23 cellular contexts compared by ENCODE assay signal in genomic region chr14:98963610-98964009, GRCh38.
DNase-seq lines count a peak whose midpoint lies in the region; ATAC-seq, FAIRE-seq and TF ChIP-seq lines count a peak whose summit lies in the region.
"Had no signal": no experiment of that assay in that cellular context is flagged by ENCODE, and none has a peak within 500 bp of the region (broad histone marks: within the 10 kb centered on the region; RNA-seq: fewer than 3 reads in every experiment).

No MANE protein-coding gene starts in this region.

- H2AK5ac ChIP-seq in H9 (ENCODE audit: insufficient read length, low read length) (no peak overlapping the region), mesendoderm (ENCODE audit: low read length) (no peak overlapping the region)

- H4K20me1 ChIP-seq in H9 (ENCODE audit: control insufficient read depth, insufficient read depth, insufficient read length): no peaks in the 10 kb centered on the region
- H4K20me1 ChIP-seq: BLaER1 treated with 17β-estradiol and CSF1 and Interleukin-3, amounts not matched to agents 10 nM and 100 nM had no signal

- H3K4me3 ChIP-seq in bronchial epithelial cell (ENCODE audit: low read depth, low read length) (no peak overlapping the region), mesendoderm (ENCODE audit: low read length) (no peak overlapping the region)
- H3K4me3 ChIP-seq: BLaER1 treated with 17β-estradiol and CSF1 and Interleukin-3, amounts not matched to agents 10 nM and 100 nM; Peyer's patch; SJSA1 had no signal

- H3K79me2 ChIP-seq in H9 (ENCODE audit: insufficient read depth, low read length) (no peaks in the 10 kb centered on the region), mesendoderm (ENCODE audit: control insufficient read depth, insufficient read depth, low read length) (no peaks in the 10 kb centered on the region)

- no peaks in the 10 kb centered on the region for H3K27me3 Mint-ChIP-seq in activated CD8-positive, alpha-beta T cell treated with anti-CD3 and anti-CD28 coated beads, Interleukin-2, amount 10 ng/mL, durations not matched to agents 7 days and 5 days (ENCODE audit: low read depth)
- H3K27me3 Mint-ChIP-seq in activated CD8-positive, alpha-beta T cell treated with anti-CD3 and anti-CD28 coated beads for 36 hours: no peaks in the 10 kb centered on the region
- peaks cover 6% of the 10 kb centered on the region for H3K27me3 Mint-ChIP-seq in H9 (ENCODE audit: low read depth)

- no peak overlapping the region for H4K91ac ChIP-seq in H9 (ENCODE audit: insufficient read length, low read depth, low read length)

- H3K9ac ChIP-seq in H9 (ENCODE audit: extremely low read depth, insufficient read length, low read length) (no peak overlapping the region), mesendoderm (ENCODE audit: low read length) (no peak overlapping the region)
- H3K9ac ChIP-seq: BLaER1 treated with 17β-estradiol and CSF1 and Interleukin-3, amounts not matched to agents 10 nM and 100 nM had no signal

- H3K4me2 ChIP-seq in H9 (ENCODE audit: insufficient read depth, insufficient read length, low read length) (no peak overlapping the region), mesendoderm (ENCODE audit: low read length) (no peak overlapping the region)

- H2BK12ac ChIP-seq in H9 (ENCODE audit: insufficient read length, low read depth, low read length): no peak overlapping the region

- no peak overlapping the region for H3K4ac ChIP-seq in H9 (ENCODE audit: low read depth, low read length)
- H3K4ac ChIP-seq in mesendoderm (ENCODE audit: low read depth, low read length): no peak overlapping the region

- TF ChIP-seq CTCF in activated CD8-positive, alpha-beta T cell treated with anti-CD3 and anti-CD28 coated beads for 36 hours (IDR thresholded peaks at IDR 0.05): no peak
- no peak for TF ChIP-seq CTCF in H9 (conservative IDR thresholded peaks at IDR 0.05)
- TF ChIP-seq CTCF in bronchial epithelial cell (IDR thresholded peaks at IDR 0.05; ENCODE audit: insufficient read depth, low read length, severe bottlenecking): no peak

- H3K79me1 ChIP-seq in H9 (ENCODE audit: insufficient read depth, low read depth, low read length, poor library complexity, severe bottlenecking): no peaks in the 10 kb centered on the region
- no peaks in the 10 kb centered on the region for H3K79me1 ChIP-seq in mesendoderm (ENCODE audit: low read length)

- H3K23me2 ChIP-seq in H9 (ENCODE audit: insufficient read length, low read depth, low read length, poor library complexity, severe bottlenecking): no peaks in the 10 kb centered on the region

- no CpG with 5 or more reads among the region's 2 CpGs for WGBS in H9 (ENCODE audit: extremely low coverage, insufficient read length, low lambda C conversion rate)
- WGBS in mesendoderm (ENCODE audit: extremely low coverage, insufficient coverage, low lambda C conversion rate): no CpG with 5 or more reads among the region's 2 CpGs

- POLR2A ChIA-PET in activated CD8-positive, alpha-beta T cell treated with anti-CD3 and anti-CD28 coated beads, Interleukin-2, amount 10 ng/mL, durations not matched to agents 7 days and 5 days (lab: Charles Lee): no interaction called here
- POLR2A ChIA-PET in activated CD8-positive, alpha-beta T cell treated with anti-CD3 and anti-CD28 coated beads for 36 hours (lab: Charles Lee): no interaction called here

- H2BK15ac ChIP-seq in H9 (ENCODE audit: low read depth, low read length) (no peak overlapping the region), mesendoderm (replicated peaks; ENCODE audit: low read depth) (no peak overlapping the region)

- CTCF ChIA-PET in activated CD8-positive, alpha-beta T cell treated with anti-CD3 and anti-CD28 coated beads, Interleukin-2, amount 10 ng/mL, durations not matched to agents 7 days and 5 days (lab: Charles Lee): no interaction called here
- CTCF ChIA-PET in activated CD8-positive, alpha-beta T cell treated with anti-CD3 and anti-CD28 coated beads for 36 hours (lab: Charles Lee): no interaction called here

- H3K23ac ChIP-seq in H9 (ENCODE audit: insufficient read length, low read depth, low read length) (no peak overlapping the region), mesendoderm (ENCODE audit: low read length) (no peak overlapping the region)

- H2BK20ac ChIP-seq in H9 (ENCODE audit: low read depth, low read length, poor library complexity, severe bottlenecking): no peak overlapping the region

- peak; percentile 80 for FAIRE-seq in bronchial epithelial cell (lab: Jason Lieb, UNC)
- FAIRE-seq: GM18507 had no signal

- H3K27ac Mint-ChIP-seq in activated CD8-positive, alpha-beta T cell treated with anti-CD3 and anti-CD28 coated beads, Interleukin-2, amount 10 ng/mL, durations not matched to agents 7 days and 5 days: peak overlapping the region; percentile 18
- H3K27ac Mint-ChIP-seq in activated CD8-positive, alpha-beta T cell treated with anti-CD3 and anti-CD28 coated beads for 36 hours: no peak overlapping the region
- H3K27ac Mint-ChIP-seq in H9: no peak overlapping the region

- H3T11ph ChIP-seq in H9 (ENCODE audit: low read length): no peak overlapping the region

- H3K9me3 ChIP-seq in H9 (ENCODE audit: control insufficient read depth, low read depth, low read length): no peaks in the 10 kb centered on the region
- H3K9me3 ChIP-seq: BLaER1 treated with 17β-estradiol and CSF1 and Interleukin-3, amounts not matched to agents 10 nM and 100 nM; Peyer's patch; SJSA1 had no signal

- H3K4me3 Mint-ChIP-seq in activated CD8-positive, alpha-beta T cell treated with anti-CD3 and anti-CD28 coated beads, Interleukin-2, amount 10 ng/mL, durations not matched to agents 7 days and 5 days: no peak overlapping the region
- no peak overlapping the region for H3K4me3 Mint-ChIP-seq in activated CD8-positive, alpha-beta T cell treated with anti-CD3 and anti-CD28 coated beads for 36 hours
- no peak overlapping the region for H3K4me3 Mint-ChIP-seq in H9

- H3K14ac ChIP-seq in H9 (ENCODE audit: insufficient read depth, low read length): no peak overlapping the region

- H4K8ac ChIP-seq in H9 (replicated peaks; ENCODE audit: insufficient read length, low read depth, low read length) (no peak overlapping the region), mesendoderm (ENCODE audit: low read depth, low read length) (no peak overlapping the region)

- H3K27ac ChIP-seq in H9 (ENCODE audit: insufficient read length, low read depth, low read length) (no peak overlapping the region), mesendoderm (ENCODE audit: low read depth, low read length) (no peak overlapping the region)
- H3K27ac ChIP-seq: BLaER1 treated with 17β-estradiol and CSF1 and Interleukin-3, amounts not matched to agents 10 nM and 100 nM; Peyer's patch; SJSA1 had no signal

- no peak overlapping the region for H4K5ac ChIP-seq in H9 (ENCODE audit: insufficient read length, low read depth, low read length)
- no peak overlapping the region for H4K5ac ChIP-seq in mesendoderm (ENCODE audit: low read length)

- no peak for ATAC-seq in activated CD8-positive, alpha-beta T cell treated with anti-CD3 and anti-CD28 coated beads, Interleukin-2, amount 10 ng/mL, durations not matched to agents 7 days and 5 days
- ATAC-seq in activated CD8-positive, alpha-beta T cell treated with anti-CD3 and anti-CD28 coated beads for 36 hours: no peak
- no peak for ATAC-seq in GM18861 (IDR thresholded peaks at IDR 0.05; ENCODE audit: unreplicated experiment)
- ATAC-seq: Right ventricle myocardium inferior had no signal

- no peaks in the 10 kb centered on the region for H3K36me3 Mint-ChIP-seq in activated CD8-positive, alpha-beta T cell treated with anti-CD3 and anti-CD28 coated beads, Interleukin-2, amount 10 ng/mL, durations not matched to agents 7 days and 5 days (ENCODE audit: low read depth)
- H3K36me3 Mint-ChIP-seq in activated CD8-positive, alpha-beta T cell treated with anti-CD3 and anti-CD28 coated beads for 36 hours (ENCODE audit: low read depth): no peaks in the 10 kb centered on the region
- H3K36me3 Mint-ChIP-seq in H9 (ENCODE audit: insufficient read depth in 1 of 3, low read depth in 3 of 3): no peaks in the 10 kb centered on the region; a peak in 1 of 7 replicates

- H3K27me3 ChIP-seq in H9 (ENCODE audit: insufficient read depth, low read length) (no peaks in the 10 kb centered on the region), bronchial epithelial cell (ENCODE audit: control insufficient read depth, insufficient read depth, low read length) (peaks cover 2% of the 10 kb centered on the region), mesendoderm (ENCODE audit: insufficient read depth, low read length, poor library complexity) (no peaks in the 10 kb centered on the region)
- H3K27me3 ChIP-seq: BLaER1 treated with 17β-estradiol and CSF1 and Interleukin-3, amounts not matched to agents 10 nM and 100 nM; Peyer's patch; SJSA1 had no signal

- no peak overlapping the region for H2AFZ ChIP-seq in H9 (ENCODE audit: low read length)

- H2BK120ac ChIP-seq in H9 (ENCODE audit: low read depth, low read length, poor library complexity, severe bottlenecking) (no peak overlapping the region), mesendoderm (ENCODE audit: low read depth, low read length) (no peak overlapping the region)

- no peak for DNase-seq in activated CD8-positive, alpha-beta T cell treated with anti-CD3 and anti-CD28 coated beads, Interleukin-2, amount 10 ng/mL, durations not matched to agents 7 days and 5 days
- DNase-seq in activated CD8-positive, alpha-beta T cell treated with anti-CD3 and anti-CD28 coated beads for 36 hours: no peak
- DNase-seq in H9: peak; percentile 10
- no peak for DNase-seq in bronchial epithelial cell (ENCODE audit: low read depth)
- DNase-seq in mesendoderm: peak; percentile 28
- no peak for DNase-seq in stimulated activated CD4-positive, alpha-beta T cell treated with anti-CD3 and anti-CD28 coated beads, Interleukin-4, amount 100 ng/mL, for 4 hours
- no peak for DNase-seq in RKO (ENCODE audit: low spot score)
- DNase-seq: 8988T; GDM1; GOT3; Kasumi-1; MM.1S; NCI-H1048; NCI-H1417 treated with DMSO at 0.1 percent for 48 hours; NCI-H187; NCI-H69; NK-92 treated with Interleukin-12 subunit alpha and Interleukin-12 subunit beta, amount 100 ng/mL, for 24 hours; Peyer's patch had no signal

- H3K18ac ChIP-seq in H9 (ENCODE audit: insufficient read length, low read depth, low read length): no peak overlapping the region
- no peak overlapping the region for H3K18ac ChIP-seq in mesendoderm (ENCODE audit: low read length)

- no peak overlapping the region for H3K56ac ChIP-seq in H9 (ENCODE audit: insufficient read length, low read depth, low read length)
- H3K56ac ChIP-seq in mesendoderm (ENCODE audit: low read length): no peak overlapping the region

- no peaks in the 10 kb centered on the region for H3K4me1 ChIP-seq in H9 (ENCODE audit: insufficient read depth, low read length)
- H3K4me1 ChIP-seq in mesendoderm (ENCODE audit: control insufficient read depth, low read depth, low read length): no peaks in the 10 kb centered on the region
- H3K4me1 ChIP-seq: Peyer's patch, SJSA1 had no signal

- H2BK5ac ChIP-seq in H9 (ENCODE audit: insufficient read length, low read length) (no peak overlapping the region), mesendoderm (ENCODE audit: low read length) (no peak overlapping the region)

- H3K36me3 ChIP-seq in bronchial epithelial cell (ENCODE audit: control insufficient read depth, insufficient read depth, low read length): no peaks in the 10 kb centered on the region
- no peaks in the 10 kb centered on the region for H3K36me3 ChIP-seq in mesendoderm (ENCODE audit: control insufficient read depth, insufficient read depth, low read length)
- H3K36me3 ChIP-seq: BLaER1 treated with 17β-estradiol and CSF1 and Interleukin-3, amounts not matched to agents 10 nM and 100 nM; Peyer's patch; SJSA1 had no signal

- H3K4me1 Mint-ChIP-seq in activated CD8-positive, alpha-beta T cell treated with anti-CD3 and anti-CD28 coated beads, Interleukin-2, amount 10 ng/mL, durations not matched to agents 7 days and 5 days (ENCODE audit: low read depth): peaks cover 43% of the 10 kb centered on the region
- peaks cover 44% of the 10 kb centered on the region for H3K4me1 Mint-ChIP-seq in activated CD8-positive, alpha-beta T cell treated with anti-CD3 and anti-CD28 coated beads for 36 hours (ENCODE audit: low read depth)
- H3K4me1 Mint-ChIP-seq in H9: peaks cover 16 to 23% of the 10 kb centered on the region in 2 experiments

- no peaks in the 10 kb centered on the region for H3K9me3 Mint-ChIP-seq in activated CD8-positive, alpha-beta T cell treated with anti-CD3 and anti-CD28 coated beads, Interleukin-2, amount 10 ng/mL, durations not matched to agents 7 days and 5 days (ENCODE audit: insufficient read depth)
- H3K9me3 Mint-ChIP-seq in activated CD8-positive, alpha-beta T cell treated with anti-CD3 and anti-CD28 coated beads for 36 hours: no peaks in the 10 kb centered on the region
- no peaks in the 10 kb centered on the region for H3K9me3 Mint-ChIP-seq in H9

- intact Hi-C loops in activated CD8-positive, alpha-beta T cell treated with anti-CD3 and anti-CD28 coated beads for 36 hours (cut with micrococcal nuclease): no loop called here

Comparison
In these comparisons a context has a peak if more than half of its experiments do, and no peak if none do; other contexts are left out.
1. DNase-seq: peak in H9 (single experiment) and mesendoderm (single experiment); none in activated CD8-positive, alpha-beta T cell treated with anti-CD3 and anti-CD28 coated beads, Interleukin-2, amount 10 ng/mL, durations not matched to agents 7 days and 5 days (single experiment), activated CD8-positive, alpha-beta T cell treated with anti-CD3 and anti-CD28 coated beads for 36 hours (single experiment), bronchial epithelial cell (single experiment), stimulated activated CD4-positive, alpha-beta T cell treated with anti-CD3 and anti-CD28 coated beads, Interleukin-4, amount 100 ng/mL, for 4 hours (0 of 2) and RKO (single experiment).